ENCODE assay signal across 27 cellular contexts in the genomic region with DNA sequence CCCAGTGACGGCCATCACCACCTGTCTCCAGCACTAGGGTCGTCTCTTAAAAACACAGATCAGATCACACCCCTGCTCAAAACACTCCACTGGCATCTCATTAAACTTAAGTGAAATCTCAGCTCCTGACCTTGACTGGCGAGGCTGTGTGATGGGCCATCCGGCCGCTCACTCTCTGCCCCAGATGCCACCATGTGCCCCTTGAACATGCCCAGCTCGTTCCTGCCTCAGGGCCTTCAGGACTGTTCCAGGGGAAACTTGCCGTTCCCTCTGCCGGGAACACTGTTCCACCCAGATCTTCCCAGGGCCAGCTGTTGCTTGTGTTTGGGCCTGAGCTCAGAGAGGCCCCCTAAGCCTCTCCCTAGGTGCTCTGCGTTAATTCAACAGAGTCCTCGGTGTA.
"Had no signal": no experiment of that assay in that cellular context is flagged by ENCODE, and none has a peak within 500 bp of the region (broad histone marks: within the 10 kb centered on the region; RNA-seq: fewer than 3 reads in every experiment).

No MANE protein-coding gene starts in this region.

- H3K9me3 ChIP-seq: adrenal gland, esophagus muscularis mucosa, gastroesophageal sphincter had no signal

- H3K27me3 ChIP-seq: adrenal gland, brain microvascular endothelial cell, esophagus muscularis mucosa, gastroesophageal sphincter had no signal

- H3K4me1 ChIP-seq: adrenal gland, foreskin keratinocyte had no signal

- DNase-seq: activated B cell treated with CpG ODN at 0.5 μM for 24 hours; activated CD4-positive, alpha-beta T cell treated with anti-CD3 and anti-CD28 coated beads for 48 hours; activated CD4-positive, alpha-beta T cell treated with anti-CD3 and anti-CD28 coated beads, Interleukin-2, amount 50 U/mL, for 1 hour; activated CD4-positive, alpha-beta T cell treated with anti-CD3 and anti-CD28 coated beads, Interleukin-2, amount 50 U/mL, for 48 hours; activated CD8-positive, alpha-beta memory T cell treated with anti-CD3 and anti-CD28 coated beads for 24 hours; activated CD8-positive, alpha-beta T cell treated with anti-CD3 and anti-CD28 coated beads for 36 hours; activated effector memory CD4-positive, alpha-beta T cell treated with anti-CD3 and anti-CD28 coated beads, Interleukin-2, amount 50 U/mL, for 16 hours; activated naive CD4-positive, alpha-beta T cell treated with anti-CD3 and anti-CD28 coated beads for 36 hours; activated naive CD8-positive, alpha-beta T cell treated with anti-CD3 and anti-CD28 coated beads for 36 hours; activated naive CD8-positive, alpha-beta T cell treated with anti-CD3 and anti-CD28 coated beads, Interleukin-2, amount 50 U/mL, for 24 hours; activated T-cell treated with anti-CD3 and anti-CD28 coated beads, Interleukin-2, amount 50 U/mL, for 4 hours; amygdala; brain microvascular endothelial cell; cortex of kidney; dermis blood vessel endothelial cell; effector CD4-positive, alpha-beta T cell; effector memory CD8-positive, alpha-beta T cell; erythroblast; foreskin keratinocyte; T-helper 1 cell; T-helper 17 cell; T1000; WERI-Rb-1 had no signal

- ATAC-seq: activated CD4-positive, CD25-positive, alpha-beta regulatory T cell treated with anti-CD3 and anti-CD28 coated beads, Interleukin-2, amount 50 U/mL, for 24 hours; activated CD8-positive, alpha-beta T cell treated with anti-CD3 and anti-CD28 coated beads for 36 hours; activated T-cell treated with anti-CD3 and anti-CD28 coated beads, Interleukin-2, amount 50 U/mL, for 4 hours; effector memory CD8-positive, alpha-beta T cell; foreskin keratinocyte; gastroesophageal sphincter; T-helper 17 cell had no signal

- H3K4me3 ChIP-seq: adrenal gland, esophagus muscularis mucosa, gastroesophageal sphincter had no signal

- H3K27ac ChIP-seq: adrenal gland, brain microvascular endothelial cell, esophagus muscularis mucosa, foreskin keratinocyte, gastroesophageal sphincter, WERI-Rb-1 had no signal

- H3K36me3 ChIP-seq: adrenal gland, brain microvascular endothelial cell, gastroesophageal sphincter had no signal
